In genomic region chr11:123233280-123233977, GRCh38 we compare ENCODE assay signal across 10 cellular contexts. TPM values are rescaled to one million over a fixed set of nuclear protein-coding genes. Genes with fewer than 3 reads are reported as not detected.
DNase-seq lines count a peak whose midpoint lies in the region; ATAC-seq, FAIRE-seq and TF ChIP-seq lines count a peak whose summit lies in the region.
"Had no signal": no experiment of that assay in that cellular context is flagged by ENCODE, and none has a peak within 500 bp of the region (broad histone marks: within the 10 kb centered on the region; RNA-seq: fewer than 3 reads in every experiment).

No MANE protein-coding gene starts in this region.

- no peak overlapping the region for H3K27ac ChIP-seq in coronary artery

- peak overlapping the region; percentile 60 to 78 (median 69) for H3K4me3 Mint-ChIP-seq in immature natural killer cell

- no peaks in the 10 kb centered on the region for H3K36me3 Mint-ChIP-seq in immature natural killer cell

- peak; percentile 91 for FAIRE-seq in GM12892 (lab: Jason Lieb, UNC)
- FAIRE-seq: TTC549 had no signal

- no peaks in the 10 kb centered on the region for H3K9me3 Mint-ChIP-seq in immature natural killer cell

- peak overlapping the region; percentile 84 to 95 (median 92) for H3K27ac Mint-ChIP-seq in immature natural killer cell

- H3K4me3 ChIP-seq in coronary artery: no peak overlapping the region

- TF ChIP-seq CTCF in coronary artery (IDR thresholded peaks at IDR 0.05): no peak

- ATAC-seq in GM21367 (IDR thresholded peaks at IDR 0.05; ENCODE audit: unreplicated experiment) (peak; percentile 96), HG03442 (IDR thresholded peaks at IDR 0.05; ENCODE audit: unreplicated experiment) (peak; percentile 94)
- ATAC-seq: HCT116 had no signal

- peaks cover 22 to 23% of the 10 kb centered on the region in 2 donors for H3K4me1 Mint-ChIP-seq in immature natural killer cell

- peaks cover 0 to 6% (median 0%) of the 10 kb centered on the region in 3 donors for H3K27me3 Mint-ChIP-seq in immature natural killer cell (ENCODE audit: low read depth in 3 of 3)

- no peak for TF ChIP-seq POLR2A in GM12892 (IDR thresholded peaks at IDR 0.05; ENCODE audit: low read depth, low read length)

- DNase-seq in GM12892 (ENCODE audit: insufficient read length): peak; percentile 25
- peak; percentile 24 to 37 (median 32) for DNase-seq in immature natural killer cell
- DNase-seq in C1 segment of cervical spinal cord (lab: John Stamatoyannopoulos, UW): no peak
- DNase-seq in HPDE6-E6E7 (ENCODE audit: extremely low spot score): no peak
- no peak for DNase-seq in NCI-H345 (lab: John Stamatoyannopoulos, UW)
- DNase-seq in coronary artery (ENCODE audit: low spot score): no peak

RNA-seq across cellular contexts. Expression of gene CLMP, which starts 38.4 kb away (rescaled TPM):
- 0.34 TPM for polyA plus RNA-seq in GM12892 (2012; ENCODE audit: missing spikeins)
- polyA plus RNA-seq in immature natural killer cell: under 1 TPM in 2 of 3 donors, not detected in 1; 0.11 to 0.58 TPM

Comparison
In these comparisons a context has a peak if more than half of its experiments do, and no peak if none do; other contexts are left out.
1. DNase-seq: peak in GM12892 (single experiment) and immature natural killer cell (3 of 3); none in C1 segment of cervical spinal cord (0 of 14), HPDE6-E6E7 (single experiment), NCI-H345 (single experiment) and coronary artery (single experiment).